1 cellular context compared by ENCODE assay signal in the genomic region with DNA sequence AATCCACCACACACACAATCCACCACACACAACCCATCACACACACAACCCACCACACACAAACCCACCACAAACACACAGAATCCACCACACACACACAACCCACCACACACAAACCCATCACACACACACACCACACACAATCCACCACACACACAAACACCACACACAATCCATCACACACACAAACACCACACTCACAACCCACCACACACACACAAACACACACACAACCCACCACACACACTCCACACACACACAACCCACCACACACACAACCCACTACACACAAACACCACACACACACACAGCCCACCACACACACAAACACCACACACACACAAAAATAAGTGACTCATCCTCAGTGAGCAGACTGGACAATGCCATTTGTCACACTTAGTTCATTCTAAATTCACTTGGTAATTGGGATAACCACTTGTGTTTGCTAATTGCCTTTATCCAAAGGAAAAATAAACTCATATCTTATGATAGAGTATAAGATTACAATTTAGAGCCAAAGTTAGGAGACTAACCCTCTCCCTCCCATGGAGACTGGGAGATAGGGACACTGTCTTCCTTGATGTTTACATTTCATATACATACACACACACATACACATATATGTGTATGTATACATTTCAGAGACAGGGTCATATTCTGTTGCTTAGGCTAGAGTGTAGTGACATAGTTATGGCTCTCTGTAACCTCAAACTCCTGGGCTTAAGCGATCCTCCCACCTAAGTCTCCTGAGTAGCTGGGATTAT.
TF ChIP-seq lines count a peak whose summit lies in the region.

No MANE protein-coding gene starts in this region.

TF ChIP-seq in HEK293, 187 proteins besides CTCF, POLR2A, EP300 and RAD21 (continued from another document and continues in another):
- TF ChIP-seq ZNF670 (tag by site-specific recombination; IDR thresholded peaks at IDR 0.05; ENCODE audit: low read depth), result no peak; the same call in 1 of the 2 replicates
- peak; percentile 74 for TF ChIP-seq SCRT1 (tag by site-specific recombination; IDR thresholded peaks at IDR 0.05; ENCODE audit: borderline replicate concordance)
- no peak for TF ChIP-seq ZNF37A (tag by site-specific recombination; IDR thresholded peaks at IDR 0.05)
- no peak for TF ChIP-seq ZNF19 (tag by site-specific recombination; IDR thresholded peaks at IDR 0.05; ENCODE audit: low read depth)
- TF ChIP-seq ZBTB17 (tag by site-specific recombination; IDR thresholded peaks at IDR 0.05), result peak; percentile 90
- TF ChIP-seq OSR2 (tag by site-specific recombination; IDR thresholded peaks at IDR 0.05), result peak; percentile 94
- TF ChIP-seq, protein P1, sequence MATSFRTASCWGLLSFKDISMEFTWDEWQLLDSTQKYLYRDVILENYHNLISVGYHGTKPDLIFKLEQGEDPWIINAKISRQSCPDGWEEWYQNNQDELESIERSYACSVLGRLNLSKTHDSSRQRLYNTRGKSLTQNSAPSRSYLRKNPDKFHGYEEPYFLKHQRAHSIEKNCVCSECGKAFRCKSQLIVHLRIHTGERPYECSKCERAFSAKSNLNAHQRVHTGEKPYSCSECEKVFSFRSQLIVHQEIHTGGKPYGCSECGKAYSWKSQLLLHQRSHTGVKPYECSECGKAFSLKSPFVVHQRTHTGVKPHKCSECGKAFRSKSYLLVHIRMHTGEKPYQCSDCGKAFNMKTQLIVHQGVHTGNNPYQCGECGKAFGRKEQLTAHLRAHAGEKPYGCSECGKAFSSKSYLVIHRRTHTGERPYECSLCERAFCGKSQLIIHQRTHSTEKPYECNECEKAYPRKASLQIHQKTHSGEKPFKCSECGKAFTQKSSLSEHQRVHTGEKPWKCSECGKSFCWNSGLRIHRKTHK (tag by site-specific recombination; IDR thresholded peaks at IDR 0.05), result no peak
- TF ChIP-seq, protein P2, sequence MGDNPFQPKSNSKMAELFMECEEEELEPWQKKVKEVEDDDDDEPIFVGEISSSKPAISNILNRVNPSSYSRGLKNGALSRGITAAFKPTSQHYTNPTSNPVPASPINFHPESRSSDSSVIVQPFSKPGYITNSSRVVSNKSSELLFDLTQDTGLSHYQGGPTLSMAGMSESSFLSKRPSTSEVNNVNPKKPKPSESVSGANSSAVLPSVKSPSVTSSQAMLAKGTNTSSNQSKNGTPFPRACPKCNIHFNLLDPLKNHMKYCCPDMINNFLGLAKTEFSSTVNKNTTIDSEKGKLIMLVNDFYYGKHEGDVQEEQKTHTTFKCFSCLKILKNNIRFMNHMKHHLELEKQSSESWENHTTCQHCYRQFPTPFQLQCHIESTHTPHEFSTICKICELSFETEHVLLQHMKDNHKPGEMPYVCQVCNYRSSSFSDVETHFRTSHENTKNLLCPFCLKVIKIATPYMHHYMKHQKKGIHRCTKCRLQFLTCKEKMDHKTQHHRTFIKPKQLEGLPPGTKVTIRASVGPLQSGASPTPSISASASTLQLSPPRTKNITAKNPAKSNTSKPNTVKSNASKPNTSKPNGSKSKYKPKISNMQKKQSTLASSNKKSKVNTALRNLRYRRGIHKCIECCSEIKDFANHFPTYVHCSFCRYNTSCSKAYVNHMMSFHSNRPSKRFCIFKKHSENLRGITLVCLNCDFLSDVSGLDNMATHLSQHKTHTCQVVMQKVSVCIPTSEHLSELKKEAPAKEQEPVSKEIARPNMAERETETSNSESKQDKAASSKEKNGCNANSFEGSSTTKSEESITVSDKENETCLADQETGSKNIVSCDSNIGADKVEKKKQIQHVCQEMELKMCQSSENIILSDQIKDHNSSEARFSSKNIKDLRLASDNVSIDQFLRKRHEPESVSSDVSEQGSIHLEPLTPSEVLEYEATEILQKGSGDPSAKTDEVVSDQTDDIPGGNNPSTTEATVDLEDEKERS (tag by site-specific recombination; IDR thresholded peaks at IDR 0.05), result no peak
- no peak for TF ChIP-seq ZNF362 (tag by site-specific recombination; IDR thresholded peaks at IDR 0.05)
- TF ChIP-seq ZBTB48 (tag by site-specific recombination; IDR thresholded peaks at IDR 0.05), result no peak
- TF ChIP-seq ZNF626 (tag by site-specific recombination; IDR thresholded peaks at IDR 0.05), result no peak
- no peak for TF ChIP-seq SP3 (tag by site-specific recombination; IDR thresholded peaks at IDR 0.05)
- no peak for TF ChIP-seq ZBTB6 (tag by site-specific recombination; IDR thresholded peaks at IDR 0.05)
- TF ChIP-seq ZNF558 (tag by site-specific recombination; IDR thresholded peaks at IDR 0.05), result no peak
- no peak for TF ChIP-seq ZBTB26 (tag by site-specific recombination; optimal IDR thresholded peaks at IDR 0.05)
- TF ChIP-seq ZNF639 (tag by site-specific recombination; IDR thresholded peaks at IDR 0.05), result peak; percentile 99
- no peak for TF ChIP-seq SETDB1 (IDR thresholded peaks at IDR 0.05; ENCODE audit: insufficient read length, low read length)
- no peak for TF ChIP-seq ZNF248 (tag by site-specific recombination; IDR thresholded peaks at IDR 0.05)
- TF ChIP-seq BCL11A (tag by site-specific recombination; IDR thresholded peaks at IDR 0.05; ENCODE audit: low read depth), result peak; percentile 100
- TF ChIP-seq, protein P3, sequence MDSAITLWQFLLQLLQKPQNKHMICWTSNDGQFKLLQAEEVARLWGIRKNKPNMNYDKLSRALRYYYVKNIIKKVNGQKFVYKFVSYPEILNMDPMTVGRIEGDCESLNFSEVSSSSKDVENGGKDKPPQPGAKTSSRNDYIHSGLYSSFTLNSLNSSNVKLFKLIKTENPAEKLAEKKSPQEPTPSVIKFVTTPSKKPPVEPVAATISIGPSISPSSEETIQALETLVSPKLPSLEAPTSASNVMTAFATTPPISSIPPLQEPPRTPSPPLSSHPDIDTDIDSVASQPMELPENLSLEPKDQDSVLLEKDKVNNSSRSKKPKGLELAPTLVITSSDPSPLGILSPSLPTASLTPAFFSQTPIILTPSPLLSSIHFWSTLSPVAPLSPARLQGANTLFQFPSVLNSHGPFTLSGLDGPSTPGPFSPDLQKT (IDR thresholded peaks at IDR 0.05; ENCODE audit: borderline replicate concordance, low read depth, low read length), result no peak
- TF ChIP-seq ZNF544 (tag by site-specific recombination; IDR thresholded peaks at IDR 0.05), result no peak
- no peak for TF ChIP-seq ZBTB21 (tag by site-specific recombination; IDR thresholded peaks at IDR 0.05)
- TF ChIP-seq ZNF488 (tag by site-specific recombination; IDR thresholded peaks at IDR 0.05), result no peak
- TF ChIP-seq ZNF169 (tag by site-specific recombination; IDR thresholded peaks at IDR 0.05), result no peak
- TF ChIP-seq ZNF211 (tag by site-specific recombination; IDR thresholded peaks at IDR 0.05; ENCODE audit: low read depth), result no peak
- TF ChIP-seq, protein P4, sequence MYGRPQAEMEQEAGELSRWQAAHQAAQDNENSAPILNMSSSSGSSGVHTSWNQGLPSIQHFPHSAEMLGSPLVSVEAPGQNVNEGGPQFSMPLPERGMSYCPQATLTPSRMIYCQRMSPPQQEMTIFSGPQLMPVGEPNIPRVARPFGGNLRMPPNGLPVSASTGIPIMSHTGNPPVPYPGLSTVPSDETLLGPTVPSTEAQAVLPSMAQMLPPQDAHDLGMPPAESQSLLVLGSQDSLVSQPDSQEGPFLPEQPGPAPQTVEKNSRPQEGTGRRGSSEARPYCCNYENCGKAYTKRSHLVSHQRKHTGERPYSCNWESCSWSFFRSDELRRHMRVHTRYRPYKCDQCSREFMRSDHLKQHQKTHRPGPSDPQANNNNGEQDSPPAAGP (tag by site-specific recombination; IDR thresholded peaks at IDR 0.05), result peak; percentile 84
- peak; percentile 88 for TF ChIP-seq ZNF146 (tag by site-specific recombination; IDR thresholded peaks at IDR 0.05)
- TF ChIP-seq YY2 (tag by site-specific recombination; IDR thresholded peaks at IDR 0.05), result no peak
- TF ChIP-seq ZSCAN23 (tag by site-specific recombination; IDR thresholded peaks at IDR 0.05), result peak; percentile 99
- TF ChIP-seq ZNF561 (tag by site-specific recombination; IDR thresholded peaks at IDR 0.05; ENCODE audit: borderline replicate concordance), result no peak
- 0 out of 2 replicates have a peak, but pooled peaks have one; percentile 18 for TF ChIP-seq ZNF792 (tag by site-specific recombination; IDR thresholded peaks at IDR 0.05)
- TF ChIP-seq SCRT2 (tag by site-specific recombination; IDR thresholded peaks at IDR 0.05), result no peak
- TF ChIP-seq ZEB2 (tag by site-specific recombination; IDR thresholded peaks at IDR 0.05), result peak; percentile 94
- no peak for TF ChIP-seq ZNF549 (tag by site-specific recombination; IDR thresholded peaks at IDR 0.05)
- TF ChIP-seq ZBTB8A (tag by site-specific recombination; IDR thresholded peaks at IDR 0.05), result no peak
- TF ChIP-seq ZNF791 (tag by site-specific recombination; IDR thresholded peaks at IDR 0.05), result no peak
- no peak for TF ChIP-seq ZNF221 (tag by site-specific recombination; IDR thresholded peaks at IDR 0.05; ENCODE audit: borderline replicate concordance)
- 0 out of 2 replicates have a peak, but pooled peaks have one; percentile 36 for TF ChIP-seq KLF1 (tag by site-specific recombination; IDR thresholded peaks at IDR 0.05)
- TF ChIP-seq ZNF580 (tag by site-specific recombination; IDR thresholded peaks at IDR 0.05), result peak; percentile 71; the same call in 1 of the 2 replicates
- no peak for TF ChIP-seq YY1 (tag by site-specific recombination; IDR thresholded peaks at IDR 0.05)
- TF ChIP-seq ZNF350 (tag by site-specific recombination; IDR thresholded peaks at IDR 0.05), result no peak
- no peak for TF ChIP-seq ZFP37 (tag by site-specific recombination; IDR thresholded peaks at IDR 0.05)
- peak; percentile 67 for TF ChIP-seq ZXDB (tag by site-specific recombination; IDR thresholded peaks at IDR 0.05)
- TF ChIP-seq, protein P5, sequence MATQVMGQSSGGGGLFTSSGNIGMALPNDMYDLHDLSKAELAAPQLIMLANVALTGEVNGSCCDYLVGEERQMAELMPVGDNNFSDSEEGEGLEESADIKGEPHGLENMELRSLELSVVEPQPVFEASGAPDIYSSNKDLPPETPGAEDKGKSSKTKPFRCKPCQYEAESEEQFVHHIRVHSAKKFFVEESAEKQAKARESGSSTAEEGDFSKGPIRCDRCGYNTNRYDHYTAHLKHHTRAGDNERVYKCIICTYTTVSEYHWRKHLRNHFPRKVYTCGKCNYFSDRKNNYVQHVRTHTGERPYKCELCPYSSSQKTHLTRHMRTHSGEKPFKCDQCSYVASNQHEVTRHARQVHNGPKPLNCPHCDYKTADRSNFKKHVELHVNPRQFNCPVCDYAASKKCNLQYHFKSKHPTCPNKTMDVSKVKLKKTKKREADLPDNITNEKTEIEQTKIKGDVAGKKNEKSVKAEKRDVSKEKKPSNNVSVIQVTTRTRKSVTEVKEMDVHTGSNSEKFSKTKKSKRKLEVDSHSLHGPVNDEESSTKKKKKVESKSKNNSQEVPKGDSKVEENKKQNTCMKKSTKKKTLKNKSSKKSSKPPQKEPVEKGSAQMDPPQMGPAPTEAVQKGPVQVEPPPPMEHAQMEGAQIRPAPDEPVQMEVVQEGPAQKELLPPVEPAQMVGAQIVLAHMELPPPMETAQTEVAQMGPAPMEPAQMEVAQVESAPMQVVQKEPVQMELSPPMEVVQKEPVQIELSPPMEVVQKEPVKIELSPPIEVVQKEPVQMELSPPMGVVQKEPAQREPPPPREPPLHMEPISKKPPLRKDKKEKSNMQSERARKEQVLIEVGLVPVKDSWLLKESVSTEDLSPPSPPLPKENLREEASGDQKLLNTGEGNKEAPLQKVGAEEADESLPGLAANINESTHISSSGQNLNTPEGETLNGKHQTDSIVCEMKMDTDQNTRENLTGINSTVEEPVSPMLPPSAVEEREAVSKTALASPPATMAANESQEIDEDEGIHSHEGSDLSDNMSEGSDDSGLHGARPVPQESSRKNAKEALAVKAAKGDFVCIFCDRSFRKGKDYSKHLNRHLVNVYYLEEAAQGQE (tag by site-specific recombination; IDR thresholded peaks at IDR 0.05), result no peak
- TF ChIP-seq ZNF274 (IDR thresholded peaks at IDR 0.05; ENCODE audit: low read length), result no peak
- TF ChIP-seq ZNF274 (tag by site-specific recombination; IDR thresholded peaks at IDR 0.05; ENCODE audit: borderline replicate concordance), result no peak
